Comparison of ENCODE assay signal across 2 cellular contexts in genomic region chr9:137135154-137135553, GRCh38. TPM values are rescaled to one million over a fixed set of nuclear protein-coding genes. Genes with fewer than 3 reads are reported as not detected.
"Had no signal": no experiment of that assay in that cellular context is flagged by ENCODE, and none has a peak within 500 bp of the region (broad histone marks: within the 10 kb centered on the region; RNA-seq: fewer than 3 reads in every experiment).

No MANE protein-coding gene starts in this region.

RNA-seq across cellular contexts. Expression of gene GRIN1, which starts 3.8 kb away (rescaled TPM):
- total RNA-seq: G401 had no signal

RNA-seq across cellular contexts. Expression of gene TMEM210, which starts 36.7 kb away (rescaled TPM):
- total RNA-seq: G401, GM12878 had no signal
- polyA plus RNA-seq: GM12878 had no signal
